Comparison of ENCODE assay signal across 17 cellular contexts in genomic region chr14:102518063-102518648, GRCh38. TPM values are rescaled to one million over a fixed set of nuclear protein-coding genes. Genes with fewer than 3 reads are reported as not detected.
DNase-seq lines count a peak whose midpoint lies in the region; ATAC-seq, FAIRE-seq and TF ChIP-seq lines count a peak whose summit lies in the region.
"Had no signal": no experiment of that assay in that cellular context is flagged by ENCODE, and none has a peak within 500 bp of the region (broad histone marks: within the 10 kb centered on the region; RNA-seq: fewer than 3 reads in every experiment).

No MANE protein-coding gene starts in this region.

- 77% methylated on average over 8 of the region's 8 CpGs; no CpG with 5 or more reads in 1 of the 2 experiments for WGBS in H1 (ENCODE audit: extremely low coverage in 1 of 2, insufficient coverage in 1 of 2, insufficient read length in 1 of 2, insufficient replicate concordance in 2 of 2, low coverage in 1 of 2, low lambda C conversion rate in 2 of 2, missing lambda C conversion rate in 1 of 2), 2 experiments
- WGBS in neuronal stem cell (ENCODE audit: extremely low coverage in 2 of 2, insufficient read length in 2 of 2, insufficient replicate concordance in 1 of 2), 2 donors = no CpG with 5 or more reads among the region's 8 CpGs

- POLR2A ChIA-PET in activated CD4-positive, alpha-beta T cell treated with anti-CD3 and anti-CD28 coated beads for 36 hours (lab: Charles Lee) = no interaction called here
- POLR2A ChIA-PET in H1 (lab: Charles Lee; ENCODE audit: partially characterized antibody) = interaction anchor here (0.6 to 1.1 kb wide), 2 partner anchors 143 to 201 kb away, joined by 4 read pairs; no protein-coding TSS in a partner anchor

- H3K27me3 ChIP-seq in OCI-LY3 (ENCODE audit: low read depth, low read length) (no peaks in the 10 kb centered on the region), H1 (replicated peaks in 1 of 4; ENCODE audit: control insufficient read depth in 3 of 4, extremely low read depth in 1 of 4, insufficient read depth in 3 of 4, low read length in 3 of 4) (peaks cover 0 to 4% (median 1%) of the 10 kb centered on the region in 4 experiments; a peak in 2 of 7 replicates), neuronal stem cell (ENCODE audit: control insufficient read depth in 3 of 3, insufficient read depth in 3 of 3, low read depth in 1 of 3, low read length in 3 of 3) (peaks cover 0 to 8% (median 5%) of the 10 kb centered on the region in 3 experiments), left ventricle myocardium inferior (ENCODE audit: low read depth) (no peaks in the 10 kb centered on the region)

- H3K4me3 Mint-ChIP-seq in activated CD4-positive, alpha-beta T cell treated with anti-CD3 and anti-CD28 coated beads, Interleukin-2, amount 10 ng/mL, durations not matched to agents 24 days and 14 days = peak overlapping the region; percentile 82
- no peak overlapping the region for H3K4me3 Mint-ChIP-seq in activated CD4-positive, alpha-beta T cell treated with anti-CD3 and anti-CD28 coated beads for 36 hours

- H2BK5ac ChIP-seq in H1 (ENCODE audit: low read depth, low read length) = no peak overlapping the region
- H2BK5ac ChIP-seq in neuronal stem cell (ENCODE audit: low read length) = no peak overlapping the region

- no peak overlapping the region for H2AK5ac ChIP-seq in H1 (ENCODE audit: low read depth, low read length)
- H2AK5ac ChIP-seq in neuronal stem cell (ENCODE audit: low read depth, low read length) = no peak overlapping the region

- intact Hi-C loops in activated CD4-positive, alpha-beta T cell treated with anti-CD3 and anti-CD28 coated beads, Interleukin-2, amount 10 ng/mL, durations not matched to agents 24 days and 14 days (cut with micrococcal nuclease) = loop anchor here (5.0 kb wide), 2 partner anchors 431 to 556 kb away; partner anchors contain the start of genes DYNC1H1 and HSP90AA1
- intact Hi-C loops in activated CD4-positive, alpha-beta T cell treated with anti-CD3 and anti-CD28 coated beads for 36 hours (cut with DNase I, micrococcal nuclease) = loop anchor here in 1 of 2 experiments (10.0 kb wide), 1 partner anchor 553 kb away; the partner anchor contains the start of gene DYNC1H1
- intact Hi-C loops in left ventricle myocardium inferior (cut with micrococcal nuclease) = no loop called here

- CTCF ChIA-PET in activated CD4-positive, alpha-beta T cell treated with anti-CD3 and anti-CD28 coated beads for 36 hours (lab: Charles Lee) = interaction anchor here (0.6 to 1.6 kb wide), 4 partner anchors 14 to 156 kb away, joined by 4 to 7 read pairs (median 4); partner anchors contain the start of genes CINP and TECPR2
- CTCF ChIA-PET in H1 (lab: Charles Lee; ENCODE audit: partially characterized antibody) = interaction anchor here (0.5 to 2.2 kb wide), 13 partner anchors 10 to 363 kb away, joined by 3 to 8 read pairs (median 4); no protein-coding TSS in a partner anchor

- H2BK20ac ChIP-seq in H1 (ENCODE audit: low read length) = no peak overlapping the region

- H3K4me1 ChIP-seq in OCI-LY3 (ENCODE audit: low read length) (no peaks in the 10 kb centered on the region), H1 (replicated peaks in 1 of 4; ENCODE audit: control insufficient read depth in 3 of 4, insufficient read depth in 4 of 4, low read length in 3 of 4) (peaks cover 0 to 5% (median under 1%) of the 10 kb centered on the region in 4 experiments; a peak in 2 of 7 replicates), neuronal stem cell (ENCODE audit: control insufficient read depth in 2 of 2, insufficient read depth in 1 of 2, low read depth in 1 of 2, low read length in 2 of 2) (peaks cover 0 to 4% of the 10 kb centered on the region in 2 donors), left ventricle myocardium inferior (peaks cover 13% of the 10 kb centered on the region)
- H3K4me1 ChIP-seq: A549 had no signal

- peaks cover 7% of the 10 kb centered on the region for H3K4me1 Mint-ChIP-seq in activated CD4-positive, alpha-beta T cell treated with anti-CD3 and anti-CD28 coated beads, Interleukin-2, amount 10 ng/mL, durations not matched to agents 24 days and 14 days
- peaks cover 6% of the 10 kb centered on the region for H3K4me1 Mint-ChIP-seq in activated CD4-positive, alpha-beta T cell treated with anti-CD3 and anti-CD28 coated beads for 36 hours

- H3K23ac ChIP-seq in H1 (ENCODE audit: insufficient read length) (no peak overlapping the region), neuronal stem cell (ENCODE audit: low read depth, low read length, poor library complexity) (no peak overlapping the region)

- H3K9me3 ChIP-seq in OCI-LY3 (ENCODE audit: insufficient read depth, low read length) (no peaks in the 10 kb centered on the region), H1 (ENCODE audit: insufficient read depth in 2 of 2, low read depth in 1 of 2, low read length in 1 of 2) (no peaks in the 10 kb centered on the region), neuronal stem cell (replicated peaks in 1 of 2; ENCODE audit: control insufficient read depth in 2 of 2, insufficient read depth in 1 of 2, low read depth in 1 of 2, low read length in 2 of 2) (no peaks in the 10 kb centered on the region), left ventricle myocardium inferior (replicated peaks) (no peaks in the 10 kb centered on the region)
- H3K9me3 ChIP-seq: A549 had no signal

- no peaks in the 10 kb centered on the region for H3K79me2 ChIP-seq in OCI-LY3 (ENCODE audit: low read length)
- H3K79me2 ChIP-seq in H1 (ENCODE audit: control insufficient read depth in 1 of 2, insufficient read depth in 2 of 2, low read length in 2 of 2) = no peaks in the 10 kb centered on the region

- H3K18ac ChIP-seq in H1 (ENCODE audit: extremely low read depth, low read length) (no peak overlapping the region), neuronal stem cell (ENCODE audit: low read length) (no peak overlapping the region)

- no peaks in the 10 kb centered on the region for H3K9me3 Mint-ChIP-seq in activated CD4-positive, alpha-beta T cell treated with anti-CD3 and anti-CD28 coated beads, Interleukin-2, amount 10 ng/mL, durations not matched to agents 24 days and 14 days
- no peaks in the 10 kb centered on the region for H3K9me3 Mint-ChIP-seq in activated CD4-positive, alpha-beta T cell treated with anti-CD3 and anti-CD28 coated beads for 36 hours (ENCODE audit: low read depth)

- TF ChIP-seq RAD21 in H1 (IDR thresholded peaks at IDR 0.05 in 1 of 2, conservative IDR thresholded peaks at IDR 0.05 in 1 of 2; ENCODE audit: low read depth in 2 of 2, low read length in 2 of 2) = no peak

- H2AFZ ChIP-seq in OCI-LY3 (ENCODE audit: low read depth, low read length) (0 out of 2 replicates have a peak overlapping the region, but pooled peaks have one; percentile 87), H1 (ENCODE audit: low read length) (no peak overlapping the region), neuronal stem cell (ENCODE audit: low read length) (peak overlapping the region; percentile 97)

- H3K27me3 Mint-ChIP-seq in activated CD4-positive, alpha-beta T cell treated with anti-CD3 and anti-CD28 coated beads, Interleukin-2, amount 10 ng/mL, durations not matched to agents 24 days and 14 days = peaks cover 10% of the 10 kb centered on the region
- peaks cover 8% of the 10 kb centered on the region for H3K27me3 Mint-ChIP-seq in activated CD4-positive, alpha-beta T cell treated with anti-CD3 and anti-CD28 coated beads for 36 hours

- no peak overlapping the region for H4K91ac ChIP-seq in H1 (replicated peaks; ENCODE audit: insufficient read length, low read length)
- no peak overlapping the region for H4K91ac ChIP-seq in neuronal stem cell (ENCODE audit: low read depth, low read length, poor library complexity)

- H3K27ac ChIP-seq in OCI-LY3 (ENCODE audit: low read length) (no peak overlapping the region), H1 (ENCODE audit: low read depth, low read length) (no peak overlapping the region), neuronal stem cell (replicated peaks; ENCODE audit: low read length) (no peak overlapping the region), left ventricle myocardium inferior (replicated peaks) (no peak overlapping the region)

- H2BK15ac ChIP-seq in H1 (ENCODE audit: low read length) (peak overlapping the region; percentile 10; the same call in 1 of the 2 replicates), neuronal stem cell (ENCODE audit: low read length) (no peak overlapping the region)

- H3K4me2 ChIP-seq in OCI-LY3 (ENCODE audit: low read length) (no peak overlapping the region), H1 (ENCODE audit: insufficient read depth in 1 of 2, low read depth in 2 of 2, low read length in 2 of 2) (no peak overlapping the region), neuronal stem cell (ENCODE audit: insufficient read depth, low read length, poor library complexity, severe bottlenecking) (no peak overlapping the region)

- peaks cover under 1% of the 10 kb centered on the region for H3K36me3 Mint-ChIP-seq in activated CD4-positive, alpha-beta T cell treated with anti-CD3 and anti-CD28 coated beads, Interleukin-2, amount 10 ng/mL, durations not matched to agents 24 days and 14 days (ENCODE audit: low read depth)
- no peaks in the 10 kb centered on the region for H3K36me3 Mint-ChIP-seq in activated CD4-positive, alpha-beta T cell treated with anti-CD3 and anti-CD28 coated beads for 36 hours (ENCODE audit: low read depth)

- H2BK12ac ChIP-seq in H1 (ENCODE audit: low read depth, low read length) = no peak overlapping the region
- H2BK12ac ChIP-seq in neuronal stem cell (ENCODE audit: low read length) = no peak overlapping the region

- H3K14ac ChIP-seq in H1 (ENCODE audit: insufficient read length) (no peak overlapping the region), neuronal stem cell (ENCODE audit: low read length) (no peak overlapping the region)

- peaks cover 5% of the 10 kb centered on the region for H3K23me2 ChIP-seq in H1 (ENCODE audit: low read depth, low read length)

- H4K8ac ChIP-seq in H1 (ENCODE audit: extremely low read depth, insufficient read depth, low read length) (no peak overlapping the region), neuronal stem cell (ENCODE audit: low read depth, low read length) (no peak overlapping the region)

- no peak for TF ChIP-seq EP300 in H1 (IDR thresholded peaks at IDR 0.05; ENCODE audit: borderline replicate concordance in 1 of 2, low read depth in 2 of 2, low read length in 2 of 2)

- no peak overlapping the region for H3K56ac ChIP-seq in H1 (replicated peaks; ENCODE audit: insufficient read length, low read depth, low read length)

- no peaks in the 10 kb centered on the region for H3K36me3 ChIP-seq in OCI-LY3 (replicated peaks; ENCODE audit: low read depth, low read length)
- no peaks in the 10 kb centered on the region for H3K36me3 ChIP-seq in H1 (ENCODE audit: control insufficient read depth in 2 of 4, insufficient read depth in 4 of 4, low read length in 3 of 4)
- H3K36me3 ChIP-seq in neuronal stem cell (replicated peaks in 1 of 2; ENCODE audit: control insufficient read depth in 2 of 2, insufficient read depth in 2 of 2, low read length in 2 of 2) = no peaks in the 10 kb centered on the region
- no peaks in the 10 kb centered on the region for H3K36me3 ChIP-seq in left ventricle myocardium inferior

- H3K9ac ChIP-seq in OCI-LY3 (ENCODE audit: low read length) = no peak overlapping the region
- H3K9ac ChIP-seq in H1 (replicated peaks in 1 of 4; ENCODE audit: extremely low read depth in 1 of 4, low read depth in 3 of 4, low read length in 3 of 4) = no peak overlapping the region
- H3K9ac ChIP-seq in neuronal stem cell (ENCODE audit: low read depth, low read length, poor library complexity) = no peak overlapping the region

- no peak for ATAC-seq in activated CD4-positive, alpha-beta T cell treated with anti-CD3 and anti-CD28 coated beads for 36 hours

- peak overlapping the region; percentile 37 for H3K27ac Mint-ChIP-seq in activated CD4-positive, alpha-beta T cell treated with anti-CD3 and anti-CD28 coated beads, Interleukin-2, amount 10 ng/mL, durations not matched to agents 24 days and 14 days
- no peak overlapping the region for H3K27ac Mint-ChIP-seq in activated CD4-positive, alpha-beta T cell treated with anti-CD3 and anti-CD28 coated beads for 36 hours

- H4K20me1 ChIP-seq in OCI-LY3 (ENCODE audit: insufficient read depth, low read length) (no peaks in the 10 kb centered on the region), H1 (replicated peaks in 1 of 2; ENCODE audit: control insufficient read depth in 1 of 2, insufficient read depth in 2 of 2, low read length in 2 of 2) (no peaks in the 10 kb centered on the region)

- H3K4ac ChIP-seq in H1 (replicated peaks; ENCODE audit: insufficient read length, low read depth, low read length) (peak overlapping the region; percentile 72), neuronal stem cell (ENCODE audit: low read length) (no peak overlapping the region)

- TF ChIP-seq CTCF in OCI-LY3 (IDR thresholded peaks at IDR 0.05; ENCODE audit: low read depth, low read length) (no peak), H1 (IDR thresholded peaks at IDR 0.05; ENCODE audit: control extremely low read depth in 1 of 3, insufficient read depth in 1 of 3, low read depth in 1 of 3, low read length in 3 of 3) (no peak), left ventricle myocardium inferior (IDR thresholded peaks at IDR 0.05; ENCODE audit: borderline replicate concordance) (no peak), D721Med (IDR thresholded peaks at IDR 0.05; ENCODE audit: insufficient read depth, missing control alignments) (no peak)

- H3K4me3 ChIP-seq in OCI-LY3 (ENCODE audit: low read length) = no peak overlapping the region
- no peak overlapping the region for H3K4me3 ChIP-seq in H1 (ENCODE audit: extremely low read depth in 1 of 4, insufficient read depth in 2 of 4, low read depth in 3 of 4, low read length in 4 of 4)
- no peak overlapping the region for H3K4me3 ChIP-seq in neuronal stem cell (ENCODE audit: low read length in 2 of 2)
- no peak overlapping the region for H3K4me3 ChIP-seq in left ventricle myocardium inferior

- no peak overlapping the region for H2BK120ac ChIP-seq in H1 (replicated peaks; ENCODE audit: low read depth, low read length)
- no peak overlapping the region for H2BK120ac ChIP-seq in neuronal stem cell (ENCODE audit: low read depth, low read length)

- H3K79me1 ChIP-seq in H1 (ENCODE audit: low read depth, low read length) (no peaks in the 10 kb centered on the region), neuronal stem cell (ENCODE audit: low read depth, low read length) (no peaks in the 10 kb centered on the region)

- DNase-seq in activated CD4-positive, alpha-beta T cell treated with anti-CD3 and anti-CD28 coated beads, Interleukin-2, amount 10 ng/mL, durations not matched to agents 24 days and 14 days = no peak
- DNase-seq in activated CD4-positive, alpha-beta T cell treated with anti-CD3 and anti-CD28 coated beads for 36 hours = no peak
- no peak for DNase-seq in H1 (ENCODE audit: low read depth in 1 of 2, low spot score in 2 of 2)
- DNase-seq in neuronal stem cell (ENCODE audit: low spot score) = no peak
- no peak for DNase-seq in left ventricle myocardium inferior
- DNase-seq in SIG-M5 treated with dmso at 0.1 percent for 504 hours (lab: John Stamatoyannopoulos, UW; ENCODE audit: unreplicated experiment) = no peak
- DNase-seq in D721Med (ENCODE audit: insufficient read length, low spot score) = no peak
- DNase-seq: COR-L47; GF-D8; Karpas-422; NCI-H146; NCI-H345; stimulated activated CD4-positive, alpha-beta T cell treated with anti-CD3 and anti-CD28 coated beads, Interleukin-15, amount 100 ng/mL, for 24 hours; substantia nigra had no signal

- FAIRE-seq in H1 (lab: Jason Lieb, UNC) (no peak), D721Med (lab: Jason Lieb, UNC) (no peak)
- FAIRE-seq: A549, colon had no signal

- TF ChIP-seq POLR2A in H1 (IDR thresholded peaks at IDR 0.05; ENCODE audit: control extremely low read depth in 1 of 2, low read depth in 2 of 2, low read length in 2 of 2) = no peak

- H4K5ac ChIP-seq in H1 (ENCODE audit: insufficient read length, low read depth, low read length) = no peak overlapping the region

RNA-seq across cellular contexts. Expression of gene ANKRD9, which starts 8.6 kb away (rescaled TPM):
- 14.6 and 16.5 TPM in 2 replicates for total RNA-seq in activated CD4-positive, alpha-beta T cell treated with anti-CD3 and anti-CD28 coated beads, Interleukin-2, amount 10 ng/mL, durations not matched to agents 24 days and 14 days
- total RNA-seq in activated CD4-positive, alpha-beta T cell treated with anti-CD3 and anti-CD28 coated beads for 36 hours = 1 to 10 TPM; 4.8 to 9.3 TPM
- 35.0 and 37.0 TPM in 2 replicates for total RNA-seq in H1 (2021; fragmentation: NEBNext Ultra II Directional; extraction: Animal tissue kit (Norgen Biotek cat#: 25700))
- polyA plus RNA-seq in H1 (2011; rRNA removed) = 41.8 and 47.5 TPM in 2 replicates
- 59.7 TPM for polyA plus RNA-seq in H1 (2011; cell fraction: cytosol; rRNA removed)
- polyA plus RNA-seq in H1 (2011; cell fraction: nucleus; rRNA removed) = 105 TPM
- polyA plus RNA-seq in H1 (2012, experiment 1 of 2) = 16.8 to 27.7 TPM (median 25.7 TPM) in 4 replicates
- 11.8 TPM for polyA plus RNA-seq in H1 (2012, experiment 2 of 2)
- 20.3 TPM for polyA plus RNA-seq in H1 (2013, experiment 1 of 2)
- 18.9 TPM for polyA plus RNA-seq in H1 (2013, experiment 2 of 2)
- polyA minus RNA-seq in H1 (2011; rRNA and poly(A)+ RNA removed) = 7.0 and 8.6 TPM in 2 replicates
- polyA minus RNA-seq in H1 (2011; cell fraction: cytosol; rRNA and poly(A)+ RNA removed) = 22.1 TPM
- 26.5 TPM for polyA minus RNA-seq in H1 (2011; cell fraction: nucleus; rRNA and poly(A)+ RNA removed)
- 21.5 TPM for polyA plus RNA-seq in neuronal stem cell (2013, experiment 1 of 2)
- polyA plus RNA-seq in neuronal stem cell (2013, experiment 2 of 2) = 21.0 TPM
- total RNA-seq in left ventricle myocardium inferior = 158 TPM
